Comparison of ENCODE assay signal across 8 cellular contexts in the genomic region with DNA sequence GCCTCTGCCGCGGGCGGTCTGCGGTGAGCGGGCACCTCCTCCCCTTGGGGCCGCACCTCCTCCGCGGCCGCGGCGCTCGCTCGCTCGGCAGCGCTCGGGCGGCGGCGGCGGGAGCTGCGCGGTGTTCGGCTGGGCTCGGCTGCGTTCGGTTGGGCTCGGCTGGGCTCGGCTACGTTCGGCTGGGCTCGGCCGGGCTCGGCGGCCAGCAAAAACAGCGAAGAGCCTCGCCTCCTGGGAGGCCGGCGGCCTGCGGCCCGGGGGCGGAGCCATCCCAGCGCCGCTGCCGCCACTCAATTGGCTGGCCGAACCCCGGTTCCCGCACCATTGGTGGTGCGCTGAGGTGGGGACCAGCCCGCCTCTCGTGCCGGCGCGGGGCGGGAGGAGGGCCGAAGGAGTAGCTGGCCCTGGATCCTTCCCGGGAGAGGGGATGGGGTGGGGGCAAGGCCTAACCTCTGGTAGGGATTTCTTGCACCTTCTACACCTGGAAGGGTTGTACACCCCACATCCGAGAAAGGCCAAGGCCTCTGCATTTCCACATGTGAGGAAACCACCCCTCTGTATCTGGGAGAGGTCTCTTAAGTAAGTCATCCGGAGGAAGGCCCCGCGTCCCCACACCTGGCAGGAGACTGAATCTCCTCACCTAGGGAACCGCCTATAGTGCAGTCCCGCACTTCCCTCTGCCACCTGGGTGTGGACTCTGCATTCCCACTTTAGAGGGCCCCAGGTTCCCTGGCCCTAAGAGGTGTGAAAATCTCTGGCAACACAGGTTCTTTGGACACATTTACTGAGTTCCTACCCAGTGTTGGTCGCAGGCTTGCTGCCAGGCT. TPM values are rescaled to one million over a fixed set of nuclear protein-coding genes. Genes with fewer than 3 reads are reported as not detected.
DNase-seq lines count a peak whose midpoint lies in the region; FAIRE-seq and TF ChIP-seq lines count a peak whose summit lies in the region.

ENHO (minus strand) TSS at position 20 of the 827 bp plus-strand sequence. CDS start 1,295 bp downstream, outside the sequence.

- H4K20me1 ChIP-seq in DOHH2 (ENCODE audit: control insufficient read depth, insufficient read depth, low read depth, low read length) (no peaks in the 10 kb centered on the region), H9 (ENCODE audit: control insufficient read depth, insufficient read depth, insufficient read length) (peaks cover 4% of the 10 kb centered on the region)

- H3K4me2 ChIP-seq in DOHH2 (ENCODE audit: low read length) (peak within 1 kb of the TSS; percentile 76), H9 (ENCODE audit: insufficient read depth, insufficient read length, low read length) (peak within 1 kb of the TSS; percentile 69), neuronal stem cell (ENCODE audit: insufficient read depth, low read length, poor library complexity, severe bottlenecking) (peak within 1 kb of the TSS; percentile 96)

- CTCF ChIA-PET in activated naive CD4-positive, alpha-beta T cell treated with anti-CD3 and anti-CD28 coated beads for 36 hours (lab: Charles Lee) = interaction anchor here (0.6 to 0.9 kb wide), 4 partner anchors 13 to 466 kb away, joined by 3 to 5 read pairs (median 4); partner anchors contain the start of gene DNAJB5

- TF ChIP-seq CTCF in DOHH2 (IDR thresholded peaks at IDR 0.05; ENCODE audit: low read depth, low read length, poor library complexity, severe bottlenecking) (no peak), H9 (conservative IDR thresholded peaks at IDR 0.05) (no peak)

- H3K4ac ChIP-seq in H9 (ENCODE audit: low read depth, low read length) (no peak within 1 kb of the TSS), neuronal stem cell (ENCODE audit: low read length) (no peak within 1 kb of the TSS)

- H3K23me2 ChIP-seq in H9 (ENCODE audit: insufficient read length, low read depth, low read length, poor library complexity, severe bottlenecking) = peaks cover 10% of the 10 kb centered on the region

- H3K27ac Mint-ChIP-seq in H9 = peak within 1 kb of the TSS in 2 of 3 experiments; percentile 29 to 30; a peak in 3 of 7 replicates
- H3K27ac Mint-ChIP-seq in activated naive CD4-positive, alpha-beta T cell treated with anti-CD3 and anti-CD28 coated beads for 36 hours = no peak within 1 kb of the TSS

- H3K18ac ChIP-seq in H9 (ENCODE audit: insufficient read length, low read depth, low read length) (peak within 1 kb of the TSS; percentile 46), neuronal stem cell (ENCODE audit: low read length) (peak within 1 kb of the TSS; percentile 97)

- H3K27me3 ChIP-seq in DOHH2 (ENCODE audit: control insufficient read depth, low read length) = peaks cover 43% of the 10 kb centered on the region
- no peaks in the 10 kb centered on the region; the same call in 1 of the 2 replicates for H3K27me3 ChIP-seq in H9 (ENCODE audit: insufficient read depth, low read length)
- no peaks in the 10 kb centered on the region for H3K27me3 ChIP-seq in MG63
- peaks cover 0 to 16% (median 6%) of the 10 kb centered on the region in 3 experiments for H3K27me3 ChIP-seq in neuronal stem cell (ENCODE audit: control insufficient read depth in 3 of 3, insufficient read depth in 3 of 3, low read depth in 1 of 3, low read length in 3 of 3)
- H3K27me3 ChIP-seq in stomach smooth muscle (ENCODE audit: control insufficient read depth in 1 of 2, insufficient read depth in 2 of 2, low read length in 2 of 2) = no peaks in the 10 kb centered on the region

- no peak within 1 kb of the TSS for H3K23ac ChIP-seq in H9 (ENCODE audit: insufficient read length, low read depth, low read length)
- H3K23ac ChIP-seq in neuronal stem cell (ENCODE audit: low read depth, low read length, poor library complexity) = peak within 1 kb of the TSS; percentile 32

- H4K91ac ChIP-seq in H9 (ENCODE audit: insufficient read length, low read depth, low read length) (no peak within 1 kb of the TSS), neuronal stem cell (ENCODE audit: low read depth, low read length, poor library complexity) (no peak within 1 kb of the TSS)

- H3K27me3 Mint-ChIP-seq in H9 (ENCODE audit: low read depth) = peaks cover 49% of the 10 kb centered on the region
- peaks cover 11% of the 10 kb centered on the region for H3K27me3 Mint-ChIP-seq in activated naive CD4-positive, alpha-beta T cell treated with anti-CD3 and anti-CD28 coated beads for 36 hours (ENCODE audit: low read depth)

- intact Hi-C loops in activated naive CD4-positive, alpha-beta T cell treated with anti-CD3 and anti-CD28 coated beads for 36 hours (cut with micrococcal nuclease) = loop anchor here (1.0 to 5.0 kb wide), 4 partner anchors 22 to 194 kb away; partner anchors contain the start of genes DNAI1, FAM219A, KIF24 and NUDT2

- H3K4me3 Mint-ChIP-seq in H9 = peak within 1 kb of the TSS; percentile 77 to 90
- H3K4me3 Mint-ChIP-seq in activated naive CD4-positive, alpha-beta T cell treated with anti-CD3 and anti-CD28 coated beads for 36 hours = peak within 1 kb of the TSS; percentile 57

- no peaks in the 10 kb centered on the region for H3K9me2 ChIP-seq in DOHH2 (replicated peaks; ENCODE audit: control insufficient read depth, low read length)

- H3K56ac ChIP-seq in H9 (ENCODE audit: insufficient read length, low read depth, low read length) = no peak within 1 kb of the TSS

- H2AK5ac ChIP-seq in H9 (ENCODE audit: insufficient read length, low read length) = no peak within 1 kb of the TSS
- peak within 1 kb of the TSS; percentile 76 for H2AK5ac ChIP-seq in neuronal stem cell (ENCODE audit: low read depth, low read length)

- no peak for FAIRE-seq in frontal cortex (lab: Jason Lieb, UNC)

- H3K27ac ChIP-seq in DOHH2 (ENCODE audit: low read depth, low read length) (no peak within 1 kb of the TSS), H9 (ENCODE audit: insufficient read length, low read depth, low read length) (no peak within 1 kb of the TSS), neuronal stem cell (replicated peaks; ENCODE audit: low read length) (no peak within 1 kb of the TSS), stomach smooth muscle (ENCODE audit: low read length) (no peak within 1 kb of the TSS)

- no peak within 1 kb of the TSS for H3T11ph ChIP-seq in H9 (ENCODE audit: low read length)

- DNase-seq in H9 (peak; percentile 96), MG63 (peak; percentile 81), SK-N-DZ (ENCODE audit: low spot score) (peak; percentile 92), frontal cortex (ENCODE audit: low spot score in 2 of 2) (peak; percentile 98 to 99), neuronal stem cell (ENCODE audit: low spot score) (peak; percentile 93)
- peak; percentile 88 for DNase-seq in activated naive CD4-positive, alpha-beta T cell treated with anti-CD3 and anti-CD28 coated beads for 36 hours

- no peak within 1 kb of the TSS for H4K8ac ChIP-seq in H9 (replicated peaks; ENCODE audit: insufficient read length, low read depth, low read length)
- H4K8ac ChIP-seq in neuronal stem cell (ENCODE audit: low read depth, low read length) = no peak within 1 kb of the TSS

- peaks cover 10 to 17% of the 10 kb centered on the region in 2 experiments for H3K4me1 Mint-ChIP-seq in H9
- peaks cover 22% of the 10 kb centered on the region for H3K4me1 Mint-ChIP-seq in activated naive CD4-positive, alpha-beta T cell treated with anti-CD3 and anti-CD28 coated beads for 36 hours (ENCODE audit: low read depth)

- no peaks in the 10 kb centered on the region for H3K9me3 Mint-ChIP-seq in H9
- H3K9me3 Mint-ChIP-seq in activated naive CD4-positive, alpha-beta T cell treated with anti-CD3 and anti-CD28 coated beads for 36 hours = no peaks in the 10 kb centered on the region

- H3K36me3 Mint-ChIP-seq in H9 (ENCODE audit: insufficient read depth in 1 of 3, low read depth in 3 of 3) = peaks cover 0 to 3% (median 0%) of the 10 kb centered on the region in 3 experiments; a peak in 1 of 7 replicates
- no peaks in the 10 kb centered on the region for H3K36me3 Mint-ChIP-seq in activated naive CD4-positive, alpha-beta T cell treated with anti-CD3 and anti-CD28 coated beads for 36 hours (ENCODE audit: low read depth)

- H3K36me3 ChIP-seq in DOHH2 (ENCODE audit: control insufficient read depth, low read length) (no peaks in the 10 kb centered on the region), MG63 (no peaks in the 10 kb centered on the region), neuronal stem cell (replicated peaks in 1 of 2; ENCODE audit: control insufficient read depth in 2 of 2, insufficient read depth in 2 of 2, low read length in 2 of 2) (no peaks in the 10 kb centered on the region), stomach smooth muscle (ENCODE audit: control insufficient read depth in 2 of 2, insufficient read depth in 2 of 2, low read length in 2 of 2) (no peaks in the 10 kb centered on the region)

- no peak within 1 kb of the TSS for H2BK15ac ChIP-seq in H9 (ENCODE audit: low read depth, low read length)
- H2BK15ac ChIP-seq in neuronal stem cell (ENCODE audit: low read length) = peak within 1 kb of the TSS; percentile 42

- H3K79me2 ChIP-seq in DOHH2 (ENCODE audit: control insufficient read depth, low read length) (no peaks in the 10 kb centered on the region), H9 (ENCODE audit: insufficient read depth, low read length) (no peaks in the 10 kb centered on the region)

- no peaks in the 10 kb centered on the region for H3F3A ChIP-seq in DOHH2 (ENCODE audit: control insufficient read depth, insufficient read depth)

- H3K4me1 ChIP-seq in DOHH2 (ENCODE audit: control insufficient read depth, low read length) (peaks cover 20% of the 10 kb centered on the region), H9 (ENCODE audit: insufficient read depth, low read length) (peaks cover 6% of the 10 kb centered on the region; the same call in 1 of the 2 replicates), neuronal stem cell (ENCODE audit: control insufficient read depth in 2 of 2, insufficient read depth in 1 of 2, low read depth in 1 of 2, low read length in 2 of 2) (peaks cover 7 to 11% of the 10 kb centered on the region in 2 donors), stomach smooth muscle (ENCODE audit: control insufficient read depth, insufficient read depth, low read length) (peaks cover 13% of the 10 kb centered on the region)

- no peak within 1 kb of the TSS for H2BK5ac ChIP-seq in H9 (ENCODE audit: insufficient read length, low read length)
- H2BK5ac ChIP-seq in neuronal stem cell (ENCODE audit: low read length) = peak within 1 kb of the TSS; percentile 19

- WGBS in H9 (ENCODE audit: extremely low coverage, insufficient read length, low lambda C conversion rate) = no CpG with 5 or more reads among the region's 63 CpGs
- WGBS in neuronal stem cell (ENCODE audit: extremely low coverage in 2 of 2, insufficient read length in 2 of 2, insufficient replicate concordance in 1 of 2), 2 donors = no CpG with 5 or more reads among the region's 63 CpGs

- H2BK120ac ChIP-seq in H9 (ENCODE audit: low read depth, low read length, poor library complexity, severe bottlenecking) (no peak within 1 kb of the TSS), neuronal stem cell (ENCODE audit: low read depth, low read length) (peak within 1 kb of the TSS; percentile 1)

- peak within 1 kb of the TSS; percentile 54 for H4K5ac ChIP-seq in H9 (ENCODE audit: insufficient read length, low read depth, low read length)

- H2BK20ac ChIP-seq in H9 (ENCODE audit: low read depth, low read length, poor library complexity, severe bottlenecking) = no peak within 1 kb of the TSS

- H3K9me3 ChIP-seq in DOHH2 (ENCODE audit: control insufficient read depth, insufficient read depth, low read length) (no peaks in the 10 kb centered on the region), H9 (ENCODE audit: control insufficient read depth, low read depth, low read length) (no peaks in the 10 kb centered on the region), MG63 (no peaks in the 10 kb centered on the region), neuronal stem cell (replicated peaks in 1 of 2; ENCODE audit: control insufficient read depth in 2 of 2, insufficient read depth in 1 of 2, low read depth in 1 of 2, low read length in 2 of 2) (no peaks in the 10 kb centered on the region), stomach smooth muscle (ENCODE audit: control insufficient read depth in 2 of 2, low read length in 2 of 2) (no peaks in the 10 kb centered on the region)

- H3K4me3 ChIP-seq in DOHH2 (ENCODE audit: low read length) (peak within 1 kb of the TSS; percentile 62), MG63 (peak within 1 kb of the TSS; percentile 21; the same call in 1 of the 2 replicates), neuronal stem cell (ENCODE audit: low read length in 2 of 2) (peak within 1 kb of the TSS; percentile 57 to 82), stomach smooth muscle (ENCODE audit: low read length in 2 of 2) (peak within 1 kb of the TSS; percentile 66 to 67)

- peak within 1 kb of the TSS; percentile 83 for H3K14ac ChIP-seq in H9 (ENCODE audit: insufficient read depth, low read length)
- H3K14ac ChIP-seq in neuronal stem cell (ENCODE audit: low read length) = peak within 1 kb of the TSS; percentile 67

- no peak within 1 kb of the TSS for H2AFZ ChIP-seq in H9 (ENCODE audit: low read length)
- H2AFZ ChIP-seq in neuronal stem cell (ENCODE audit: low read length) = peak within 1 kb of the TSS; percentile 98

- H2BK12ac ChIP-seq in H9 (ENCODE audit: insufficient read length, low read depth, low read length) (no peak within 1 kb of the TSS), neuronal stem cell (ENCODE audit: low read length) (peak within 1 kb of the TSS; percentile 64)

- H3K79me1 ChIP-seq in H9 (ENCODE audit: insufficient read depth, low read depth, low read length, poor library complexity, severe bottlenecking) (no peaks in the 10 kb centered on the region), neuronal stem cell (ENCODE audit: low read depth, low read length) (no peaks in the 10 kb centered on the region)

- H3K9ac ChIP-seq in H9 (ENCODE audit: extremely low read depth, insufficient read length, low read length) = peak within 1 kb of the TSS; percentile 67
- H3K9ac ChIP-seq in neuronal stem cell (ENCODE audit: low read depth, low read length, poor library complexity) = peak within 1 kb of the TSS; percentile 82
- peak within 1 kb of the TSS; percentile 62 to 76 for H3K9ac ChIP-seq in stomach smooth muscle (ENCODE audit: low read length in 2 of 2)

RNA-seq across cellular contexts. Expression of gene ENHO, which starts in this region (rescaled TPM):
- total RNA-seq in H9 (2021) (11.3 and 14.5 TPM in 2 replicates), frontal cortex (53.4 TPM)
- 0.20 TPM in 1 of 2 replicates, not detected in the other for total RNA-seq in MG63 (2014; rRNA removed; shearing (Covaris generic); ENCODE audit: low replicate concordance)
- polyA plus RNA-seq in SK-N-DZ (2014; cell fraction: cytosol; rRNA removed) = 50.2 and 61.0 TPM in 2 replicates
- polyA plus RNA-seq in SK-N-DZ (2014; cell fraction: nucleus; rRNA removed) = 21.5 and 35.3 TPM in 2 replicates
- total RNA-seq in activated naive CD4-positive, alpha-beta T cell treated with anti-CD3 and anti-CD28 coated beads for 36 hours = under 1 TPM; 0.19 to 0.27 TPM
- polyA plus RNA-seq in neuronal stem cell (2013, experiment 1 of 2) = 18.0 TPM
- polyA plus RNA-seq in neuronal stem cell (2013, experiment 2 of 2) = 16.3 TPM

Comparison
In these comparisons a context has a peak if more than half of its experiments do, and no peak if none do; other contexts are left out.
1. Peak in DNase-seq and H3K4me3 ChIP-seq in MG63; RNA of the gene not detected or under 1 TPM.
2. Peak in DNase-seq in activated naive CD4-positive, alpha-beta T cell treated with anti-CD3 and anti-CD28 coated beads for 36 hours; RNA of the gene not detected or under 1 TPM.